In genomic region chr17:4542726-4543191, GRCh38 we compare ENCODE assay signal across 2 cellular contexts.
TF ChIP-seq lines count a peak whose summit lies in the region.

No MANE protein-coding gene starts in this region.

TF ChIP-seq in HepG2, 621 proteins besides CTCF, POLR2A, EP300 and RAD21:
- TF ChIP-seq RBFOX2 (IDR thresholded peaks at IDR 0.05; ENCODE audit: low read depth, low read length) (peak; percentile 47; the same call in 1 of the 2 replicates), CCAR2 (optimal IDR thresholded peaks at IDR 0.05; ENCODE audit: low read depth, low read length) (no peak), FOSL1 (CRISPR knock-in tag; IDR thresholded peaks at IDR 0.05; ENCODE audit: borderline replicate concordance) (no peak), AGO2 (optimal IDR thresholded peaks at IDR 0.05; ENCODE audit: low read depth, low read length) (peak; percentile 51), RBM39 (IDR thresholded peaks at IDR 0.05; ENCODE audit: low read depth, low read length, poor library complexity, severe bottlenecking) (peak; percentile 18), ZNF850 (CRISPR knock-in tag; conservative IDR thresholded peaks at IDR 0.05) (no peak)

TF ChIP-seq in H1, 55 proteins besides CTCF, POLR2A, EP300 and RAD21:
- TF ChIP-seq GABPA (IDR thresholded peaks at IDR 0.05; ENCODE audit: borderline replicate concordance, insufficient read depth, low read length) (no peak), HDAC6 (IDR thresholded peaks at IDR 0.05; ENCODE audit: low read depth, low read length) (no peak), POLR2AphosphoS5 (IDR thresholded peaks at IDR 0.05; ENCODE audit: low read depth, low read length) (no peak), CREB1 (IDR thresholded peaks at IDR 0.05) (no peak), SUZ12 (IDR thresholded peaks at IDR 0.05; ENCODE audit: low read length) (no peak), POU5F1 (IDR thresholded peaks at IDR 0.05; ENCODE audit: low read depth, low read length) (no peak), CBX5 (IDR thresholded peaks at IDR 0.05; ENCODE audit: low read depth, low read length) (no peak), NRF1 (IDR thresholded peaks at IDR 0.05; ENCODE audit: low read depth, low read length) (no peak), RBBP5 (IDR thresholded peaks at IDR 0.05; ENCODE audit: borderline replicate concordance, low read depth, low read length) (no peak), EGR1 (IDR thresholded peaks at IDR 0.05; ENCODE audit: borderline replicate concordance, low read depth, low read length) (no peak), CBX8 (IDR thresholded peaks at IDR 0.05; ENCODE audit: borderline replicate concordance, low read depth, low read length) (no peak), JUN (IDR thresholded peaks at IDR 0.05; ENCODE audit: low read depth, low read length) (no peak), SIN3A (conservative IDR thresholded peaks at IDR 0.05 in 1 of 2, IDR thresholded peaks at IDR 0.05 in 1 of 2; ENCODE audit: low read depth in 1 of 2, low read length in 2 of 2) (no peak), CEBPB (IDR thresholded peaks at IDR 0.05; ENCODE audit: low read depth, low read length) (no peak), TBP (IDR thresholded peaks at IDR 0.05; ENCODE audit: low read depth, low read length) (no peak), MAFK (IDR thresholded peaks at IDR 0.05; ENCODE audit: low read depth, low read length) (no peak), SAP30 (IDR thresholded peaks at IDR 0.05; ENCODE audit: insufficient read depth, insufficient replicate concordance, low read length) (no peak), CTBP2 (IDR thresholded peaks at IDR 0.05; ENCODE audit: borderline replicate concordance, insufficient read depth, insufficient read length, low read length) (no peak), SP2 (IDR thresholded peaks at IDR 0.05; ENCODE audit: low read length) (no peak), TCF12 (IDR thresholded peaks at IDR 0.05; ENCODE audit: low read depth, low read length) (no peak)
